Comparison of ENCODE assay signal across 8 cellular contexts in genomic region chr9:101398930-101399640, GRCh38. TPM values are rescaled to one million over a fixed set of nuclear protein-coding genes. Genes with fewer than 3 reads are reported as not detected.
A peak's percentile ranks its signal among the peaks of the same experiment; 100 is the strongest.
DNase-seq lines count a peak whose midpoint lies in the region; ATAC-seq and TF ChIP-seq lines count a peak whose summit lies in the region.

No MANE protein-coding gene starts in this region.

- CTCF ChIA-PET in Calu3 (lab: Charles Lee), result interaction anchor here (0.6 to 2.1 kb wide), 6 partner anchors 10 to 280 kb away, joined by 3 to 21 read pairs (median 3); no protein-coding TSS in a partner anchor

- DNase-seq in Calu3 (no peak), T-helper 17 cell (peak in 1 of 3 donors; percentile 6), fibroblast of the aortic adventitia (ENCODE audit: low read depth) (peak; percentile 8), GM13976 (ENCODE audit: low spot score) (no peak), SIG-M5 (lab: John Stamatoyannopoulos, UW) (no peak)
- DNase-seq in effector CD8-positive, alpha-beta T cell (lab: John Stamatoyannopoulos, UW), result no peak

- peak; percentile 12 for ATAC-seq in HG02642 (IDR thresholded peaks at IDR 0.05; ENCODE audit: poor library complexity, unreplicated experiment)
- ATAC-seq in T-helper 17 cell, result peak; percentile 6

- peaks cover 24 to 26% of the 10 kb centered on the region in 2 experiments for H3K4me1 ChIP-seq in neutrophil (ENCODE audit: control insufficient read depth in 1 of 2, insufficient read depth in 1 of 2, low read depth in 1 of 2, low read length in 1 of 2)

- H3K27ac ChIP-seq in neutrophil, result peak overlapping the region; percentile 88

- no peaks in the 10 kb centered on the region for H3K27me3 Mint-ChIP-seq in Calu3 (ENCODE audit: unreplicated experiment)
- no peaks in the 10 kb centered on the region for H3K27me3 Mint-ChIP-seq in T-helper 17 cell

- H3K4me3 Mint-ChIP-seq in Calu3 (ENCODE audit: low read depth, unreplicated experiment) (peak overlapping the region; percentile 93), T-helper 17 cell (peak overlapping the region; percentile 99)

- H3K4me1 Mint-ChIP-seq in Calu3 (ENCODE audit: low read depth, unreplicated experiment) (peaks cover 30% of the 10 kb centered on the region), T-helper 17 cell (peaks cover 45% of the 10 kb centered on the region)

- H3K27me3 ChIP-seq in neutrophil, result no peaks in the 10 kb centered on the region

- TF ChIP-seq CTCF in Calu3 (IDR thresholded peaks at IDR 0.05; ENCODE audit: unreplicated experiment) (no peak), fibroblast of the aortic adventitia (IDR thresholded peaks at IDR 0.05; ENCODE audit: insufficient read depth, low read length) (no peak), neutrophil (IDR thresholded peaks at IDR 0.05) (no peak), GM13976 (IDR thresholded peaks at IDR 0.05; ENCODE audit: borderline replicate concordance, control extremely low read depth, extremely low read depth, insufficient read depth, missing control alignments) (no peak)

- H3K27ac Mint-ChIP-seq in Calu3 (ENCODE audit: unreplicated experiment) (peak overlapping the region; percentile 92), T-helper 17 cell (peak overlapping the region; percentile 99)

- intact Hi-C loops in Calu3 (cut with micrococcal nuclease; ENCODE audit: unreplicated experiment), result loop anchor here (2.0 kb wide), 2 partner anchors 36 to 50 kb away; partner anchors contain the start of gene ALDOB

- H3K9me3 Mint-ChIP-seq in Calu3 (ENCODE audit: low read depth, unreplicated experiment), result peaks cover 21% of the 10 kb centered on the region

- peaks cover 37% of the 10 kb centered on the region for H3K36me3 ChIP-seq in neutrophil

- peaks cover 75% of the 10 kb centered on the region for H3K36me3 Mint-ChIP-seq in Calu3 (ENCODE audit: insufficient read depth, unreplicated experiment)
- H3K36me3 Mint-ChIP-seq in T-helper 17 cell (ENCODE audit: low read depth), result peaks cover 29% of the 10 kb centered on the region

- in situ Hi-C loops in GM13976 (cut with MboI; ENCODE audit: low sequenced_read_pairs, unreplicated experiment), result no loop called here

- peaks cover 3% of the 10 kb centered on the region for H3K9me3 ChIP-seq in T-helper 17 cell (ENCODE audit: control insufficient read depth, low read length, poor library complexity, severe bottlenecking)
- H3K9me3 ChIP-seq in neutrophil, result no peaks in the 10 kb centered on the region

- H3K4me3 ChIP-seq in fibroblast of the aortic adventitia (ENCODE audit: low read depth, low read length), result peak overlapping the region; percentile 83
- H3K4me3 ChIP-seq in neutrophil (ENCODE audit: low read depth in 1 of 2, low read length in 1 of 2), result peak overlapping the region; percentile 81 to 95

- no TSS peak for BruUV-seq in Calu3 (replicated peaks; lab: Mats Ljungman, UMichigan)

RNA-seq across cellular contexts. Expression of gene ZNF189, which starts 0.4 kb away (rescaled TPM):
- 20.1 and 21.5 TPM in 2 replicates for total RNA-seq in Calu3 (2022)
- 1 to 10 TPM; 6.3 to 8.3 TPM for total RNA-seq in T-helper 17 cell
- total RNA-seq in fibroblast of the aortic adventitia (ENCODE audit: low replicate concordance), result 15.3 and 18.3 TPM in 2 replicates

RNA-seq across cellular contexts. Expression of gene MRPL50, which starts 0.7 kb away (rescaled TPM):
- total RNA-seq in Calu3 (2022) (14.0 TPM in 2 replicates), T-helper 17 cell (1 to 10 TPM; 6.6 TPM), fibroblast of the aortic adventitia (ENCODE audit: low replicate concordance) (8.0 and 14.0 TPM in 2 replicates)

RNA-seq across cellular contexts. Expression of gene BAAT, which starts 14.3 kb away (rescaled TPM):
- total RNA-seq in Calu3 (2022), result 10.2 and 18.6 TPM in 2 replicates
- not detected for total RNA-seq in T-helper 17 cell
- total RNA-seq in fibroblast of the aortic adventitia (ENCODE audit: low replicate concordance), result not detected in 2 replicates

RNA-seq across cellular contexts. Expression of gene ALDOB, which starts 36.5 kb away (rescaled TPM):
- 7.1 and 7.4 TPM in 2 replicates for total RNA-seq in Calu3 (2022)
- total RNA-seq in T-helper 17 cell, result not detected
- total RNA-seq in fibroblast of the aortic adventitia (ENCODE audit: low replicate concordance), result not detected in 2 replicates

Comparison
In these comparisons a context has a peak if more than half of its experiments do, and no peak if none do; other contexts are left out.
1. RNA of gene BAAT, which starts 14.3 kb away (total RNA-seq): 10.2 to 18.6 TPM in Calu3; not detected in T-helper 17 cell and not detected in fibroblast of the aortic adventitia; every median in the first group is over 10 times any median in the second.